ENCODE assay signal across 32 cellular contexts in the genomic region with DNA sequence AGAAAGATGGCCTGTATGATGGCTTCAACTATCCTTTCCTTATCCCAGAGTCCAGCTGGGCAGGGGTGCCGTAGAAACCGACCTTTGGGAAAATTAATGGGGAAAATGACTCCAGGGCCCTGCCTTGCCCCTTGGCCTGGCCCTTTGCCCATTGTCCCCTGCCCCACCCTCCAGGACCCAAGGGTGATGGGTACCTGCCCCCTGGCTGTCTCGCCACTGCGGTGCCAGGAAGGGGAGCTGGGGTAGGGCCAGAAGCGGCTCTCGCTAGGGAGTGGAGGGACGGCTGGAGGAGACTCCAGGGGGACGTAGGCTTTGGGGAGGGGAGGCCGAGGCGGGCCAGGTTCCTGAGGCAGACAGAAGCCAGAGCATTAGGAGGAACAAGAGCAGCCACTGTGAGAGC. TPM values are rescaled to one million over a fixed set of nuclear protein-coding genes. Genes with fewer than 3 reads are reported as not detected.
"Had no signal": no experiment of that assay in that cellular context is flagged by ENCODE, and none has a peak within 500 bp of the region (broad histone marks: within the 10 kb centered on the region; RNA-seq: fewer than 3 reads in every experiment).

No MANE protein-coding gene starts in this region.

- H3K9me3 ChIP-seq: heart left ventricle, left lung, lower lobe of right lung, neutrophil, right atrium auricular region, right lobe of liver, stomach, testis, thyroid gland, transverse colon, upper lobe of left lung had no signal

- H2AFZ ChIP-seq: parathyroid adenoma had no signal

- H3K4me2 ChIP-seq: smooth muscle cell had no signal

- DNase-seq: heart left ventricle; hypothalamus; immature natural killer cell; left lung; lower lobe of right lung; mammary epithelial cell; mesenchymal stem cell; occipital lobe; right lobe of liver; stimulated activated CD4-positive, alpha-beta T cell treated with anti-CD3 and anti-CD28 coated beads, Interleukin-1b, Interleukin-23, amount 100 ng/mL, for 48 hours; stimulated activated CD4-positive, alpha-beta T cell treated with anti-CD3 and anti-CD28 coated beads, Interleukin-2, amount 100 ng/mL, for 48 hours; stimulated activated CD4-positive, alpha-beta T cell treated with anti-CD3 and anti-CD28 coated beads, Interleukin-4, amount 100 ng/mL, for 4 hours; stimulated activated CD8-positive, alpha-beta memory T cell treated with anti-CD3 and anti-CD28 coated beads, Interleukin-4, amount 100 ng/mL, for 48 hours; stimulated activated naive CD8-positive, alpha-beta T cell treated with anti-CD3 and anti-CD28 coated beads, Interleukin-15, Interleukin-2, amounts not matched to agents 100 U/mL and 50 U/mL, for 24 hours; stomach; testis; thyroid gland; transverse colon had no signal

- H3K27ac ChIP-seq: heart left ventricle, left lung, lower lobe of right lung, neutrophil, parathyroid adenoma, right atrium auricular region, right lobe of liver, stomach, testis, thyroid gland, transverse colon, upper lobe of left lung had no signal

- H3K4me1 ChIP-seq: heart left ventricle, left lung, lower lobe of right lung, parathyroid adenoma, right atrium auricular region, right lobe of liver, stomach, testis, thyroid gland, transverse colon, upper lobe of left lung had no signal

- H3K9ac ChIP-seq: parathyroid adenoma had no signal

- ATAC-seq: left lung; naive thymus-derived CD8-positive, alpha-beta T cell; stimulated activated memory B cell treated with anti-CD40 and anti-IgM and Interleukin-4, amounts not matched to agents 10 μg/mL and 1 μg/mL and 100 μg/mL, for 72 hours; stimulated activated naive CD8-positive, alpha-beta T cell treated with anti-CD3 and anti-CD28 coated beads, Interleukin-15, Interleukin-2, amounts not matched to agents 100 U/mL and 50 U/mL, for 24 hours had no signal

- H3K36me3 ChIP-seq: left lung, lower lobe of right lung, neutrophil, thyroid gland, upper lobe of left lung had no signal

- H3K27me3 ChIP-seq: heart left ventricle, left lung, neutrophil, right atrium auricular region, right lobe of liver, stomach, testis, thyroid gland, transverse colon, upper lobe of left lung had no signal

- H3K4me3 ChIP-seq: heart left ventricle, left lung, lower lobe of right lung, right atrium auricular region, right lobe of liver, smooth muscle cell, stomach, testis, thyroid gland, transverse colon, upper lobe of left lung had no signal

RNA-seq across cellular contexts. Expression of gene GOLT1A, which starts 29.1 kb away (rescaled TPM):
- total RNA-seq: naive thymus-derived CD8-positive, alpha-beta T cell; neural crest cell; occipital lobe; osteocyte; pulmonary artery endothelial cell; right atrium auricular region; skeletal muscle tissue had no signal
- polyA plus RNA-seq: immature natural killer cell, smooth muscle cell had no signal

RNA-seq across cellular contexts. Expression of gene KISS1, which starts 46.6 kb away (rescaled TPM):
- total RNA-seq: heart left ventricle; lower lobe of right lung; mammary epithelial cell; mucosa of gallbladder; naive thymus-derived CD8-positive, alpha-beta T cell; neural crest cell; occipital lobe; osteocyte; progenitor cell of endocrine pancreas; renal cortical epithelial cell; right atrium auricular region; skeletal muscle tissue; thyroid gland; transverse colon had no signal
- polyA plus RNA-seq: heart left ventricle; immature natural killer cell; mammary epithelial cell; naive thymus-derived CD8-positive, alpha-beta T cell had no signal
